In genomic region chr6:95867205-95867604, GRCh38 we compare ENCODE assay signal across 8 cellular contexts.
"Had no signal": no experiment of that assay in that cellular context is flagged by ENCODE, and none has a peak within 500 bp of the region (broad histone marks: within the 10 kb centered on the region; RNA-seq: fewer than 3 reads in every experiment).

No MANE protein-coding gene starts in this region.

- DNase-seq: GDM1, GF-D8 had no signal

- FAIRE-seq: G401.6, GM12878, GM12891, GM12892, GM18507, GM19239 had no signal

- H3K4me3 ChIP-seq: GM12878 had no signal
